9 cellular contexts compared by ENCODE assay signal in the genomic region with DNA sequence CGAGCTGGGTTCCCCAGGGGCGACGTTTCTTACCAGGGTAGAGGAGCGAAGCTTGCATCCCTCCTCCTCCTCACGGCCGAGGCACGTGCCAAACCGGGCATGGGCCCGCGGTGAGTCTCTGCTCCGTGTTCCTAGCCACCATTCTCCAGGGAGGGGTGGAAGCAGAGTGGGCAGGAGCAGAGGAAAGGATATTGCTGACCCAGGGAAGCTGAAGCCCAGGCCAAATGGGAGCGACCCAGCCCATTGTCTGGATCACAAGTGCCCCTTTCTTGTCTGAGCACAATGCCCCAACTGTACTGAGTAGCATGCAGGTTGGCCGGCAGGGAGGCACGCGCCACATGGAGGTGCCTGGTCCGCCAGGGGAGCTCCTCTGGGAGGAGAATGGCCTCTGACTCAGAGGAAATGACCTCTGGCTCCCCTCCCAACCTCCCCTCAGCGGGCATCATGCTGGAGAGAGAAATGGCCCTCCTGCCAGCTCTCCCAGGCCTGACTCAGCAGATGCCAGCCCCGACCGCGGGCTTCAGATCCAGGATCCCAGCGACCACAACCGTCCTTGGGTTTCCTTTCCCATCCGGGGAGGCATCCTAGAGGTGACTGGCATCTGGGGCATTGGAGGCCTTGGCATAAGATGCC. TPM values are rescaled to one million over a fixed set of nuclear protein-coding genes. Genes with fewer than 3 reads are reported as not detected.
DNase-seq lines count a peak whose midpoint lies in the region; ATAC-seq, FAIRE-seq and TF ChIP-seq lines count a peak whose summit lies in the region.
"Had no signal": no experiment of that assay in that cellular context is flagged by ENCODE, and none has a peak within 500 bp of the region (broad histone marks: within the 10 kb centered on the region; RNA-seq: fewer than 3 reads in every experiment).

No MANE protein-coding gene starts in this region.

- no peak overlapping the region for H3K27ac ChIP-seq in DND-41 (ENCODE audit: low read length)
- peak overlapping the region; percentile 73 for H3K27ac ChIP-seq in HUES64 (ENCODE audit: low read depth, low read length)

- H3K4me1 Mint-ChIP-seq in activated CD8-positive, alpha-beta T cell treated with anti-CD3 and anti-CD28 coated beads, Interleukin-2, amount 10 ng/mL, durations not matched to agents 7 days and 5 days (ENCODE audit: low read depth): peaks cover 43% of the 10 kb centered on the region

- no peaks in the 10 kb centered on the region for H3K79me2 ChIP-seq in DND-41 (ENCODE audit: insufficient read depth, low read length)

- H3K36me3 Mint-ChIP-seq in activated CD8-positive, alpha-beta T cell treated with anti-CD3 and anti-CD28 coated beads, Interleukin-2, amount 10 ng/mL, durations not matched to agents 7 days and 5 days (ENCODE audit: low read depth): peaks cover 6% of the 10 kb centered on the region

- H3K9ac ChIP-seq in DND-41 (ENCODE audit: low read depth, low read length) (no peak overlapping the region), HUES64 (ENCODE audit: low read depth, low read length) (peak overlapping the region; percentile 85)

- H3K4me3 ChIP-seq in DND-41 (ENCODE audit: low read depth in 1 of 2, low read length in 2 of 2) (peak overlapping the region in 1 of 2 experiments; percentile 13; a peak in 1 of 4 replicates), HUES64 (ENCODE audit: low read length) (peak overlapping the region; percentile 63)

- CTCF ChIA-PET in activated CD8-positive, alpha-beta T cell treated with anti-CD3 and anti-CD28 coated beads, Interleukin-2, amount 10 ng/mL, durations not matched to agents 7 days and 5 days (lab: Charles Lee): interaction anchor here (0.7 to 9.0 kb wide), 10 partner anchors 9 to 79 kb away, joined by 3 to 177 read pairs (median 6); no protein-coding TSS in a partner anchor

- peaks cover 70% of the 10 kb centered on the region for H4K20me1 ChIP-seq in DND-41 (ENCODE audit: insufficient read depth, low read length)

- no peak overlapping the region for H2AFZ ChIP-seq in DND-41 (ENCODE audit: low read depth, low read length)

- 9% methylated on average over 23 of the region's 23 CpGs for WGBS in HUES64

- H3K36me3 ChIP-seq in DND-41 (ENCODE audit: insufficient read depth, low read length) (peaks cover 2% of the 10 kb centered on the region; the same call in 1 of the 2 replicates), HUES64 (ENCODE audit: insufficient read depth, low read length) (no peaks in the 10 kb centered on the region)

- H3K27ac Mint-ChIP-seq in activated CD8-positive, alpha-beta T cell treated with anti-CD3 and anti-CD28 coated beads, Interleukin-2, amount 10 ng/mL, durations not matched to agents 7 days and 5 days: peak overlapping the region; percentile 52

- H3K4me1 ChIP-seq in DND-41 (ENCODE audit: insufficient read depth, low read length) (peaks cover 23% of the 10 kb centered on the region), HUES64 (ENCODE audit: insufficient read depth, low read length) (peaks cover 12% of the 10 kb centered on the region)

- ATAC-seq in DND-41 (ENCODE audit: insufficient read depth, low read depth) (no peak), omental fat pad (ENCODE audit: low FRiP score) (peak; percentile 81)
- ATAC-seq in activated CD8-positive, alpha-beta T cell treated with anti-CD3 and anti-CD28 coated beads, Interleukin-2, amount 10 ng/mL, durations not matched to agents 7 days and 5 days: no peak

- DNase-seq in DND-41 (no peak), frontal cortex (ENCODE audit: low spot score in 2 of 2) (peak; percentile 86 to 87), omental fat pad (ENCODE audit: low spot score) (no peak), T-helper 9 cell (no peak), NCI-H510A (lab: John Stamatoyannopoulos, UW) (no peak), SHP77 treated with DMSO at 0.1 percent for 48 hours (lab: John Stamatoyannopoulos, UW) (no peak)
- no peak for DNase-seq in activated CD8-positive, alpha-beta T cell treated with anti-CD3 and anti-CD28 coated beads, Interleukin-2, amount 10 ng/mL, durations not matched to agents 7 days and 5 days

- no peak for FAIRE-seq in frontal cortex (lab: Jason Lieb, UNC)

- POLR2A ChIA-PET in activated CD8-positive, alpha-beta T cell treated with anti-CD3 and anti-CD28 coated beads, Interleukin-2, amount 10 ng/mL, durations not matched to agents 7 days and 5 days (lab: Charles Lee): interaction anchor here (0.8 to 19.4 kb wide), 10 partner anchors 7 to 135 kb away, joined by 3 to 245 read pairs (median 6); a partner anchor contains a TSS

- no peaks in the 10 kb centered on the region for H3K9me3 ChIP-seq in DND-41 (ENCODE audit: insufficient read depth, low read length, severe bottlenecking)
- no peaks in the 10 kb centered on the region for H3K9me3 ChIP-seq in HUES64 (ENCODE audit: insufficient read depth, low read depth, low read length)

- peak overlapping the region; percentile 70 for H3K4me3 Mint-ChIP-seq in activated CD8-positive, alpha-beta T cell treated with anti-CD3 and anti-CD28 coated beads, Interleukin-2, amount 10 ng/mL, durations not matched to agents 7 days and 5 days

- peaks cover 6% of the 10 kb centered on the region for H3K27me3 Mint-ChIP-seq in activated CD8-positive, alpha-beta T cell treated with anti-CD3 and anti-CD28 coated beads, Interleukin-2, amount 10 ng/mL, durations not matched to agents 7 days and 5 days (ENCODE audit: low read depth)

- no peaks in the 10 kb centered on the region for H3K9me3 Mint-ChIP-seq in activated CD8-positive, alpha-beta T cell treated with anti-CD3 and anti-CD28 coated beads, Interleukin-2, amount 10 ng/mL, durations not matched to agents 7 days and 5 days (ENCODE audit: insufficient read depth)

- peaks cover 49% of the 10 kb centered on the region for H3K27me3 ChIP-seq in DND-41 (ENCODE audit: insufficient read depth, low read length, poor library complexity)
- peaks cover 5% of the 10 kb centered on the region for H3K27me3 ChIP-seq in HUES64 (ENCODE audit: insufficient read depth, low read length)

- peak overlapping the region; percentile 95; the same call in 1 of the 2 replicates for H3K4me2 ChIP-seq in DND-41 (ENCODE audit: insufficient read depth, low read length)

- TF ChIP-seq CTCF in DND-41 (IDR thresholded peaks at IDR 0.05; ENCODE audit: borderline replicate concordance, extremely low read depth, low read length, poor library complexity, severe bottlenecking) (no peak), omental fat pad (IDR thresholded peaks at IDR 0.05) (no peak)

RNA-seq across cellular contexts. Expression of a gene that starts 1.1 kb away (rescaled TPM):
- 5.5 TPM for polyA plus RNA-seq in HUES64 (2013, experiment 1 of 2)
- 7.7 TPM for polyA plus RNA-seq in HUES64 (2013, experiment 2 of 2)
- 10 to 100 TPM in 1 of 2 experiments, 1 to 10 TPM in 1; 9.8 to 11.6 TPM for total RNA-seq in activated CD8-positive, alpha-beta T cell treated with anti-CD3 and anti-CD28 coated beads, Interleukin-2, amount 10 ng/mL, durations not matched to agents 7 days and 5 days
- 12.2 TPM for total RNA-seq in frontal cortex
- 1 to 10 TPM in 3 of 4 donors, not detected in 1; 1.6 to 2.8 (median 2.1) TPM for total RNA-seq in omental fat pad

RNA-seq across cellular contexts. Expression of a gene that starts 21.3 kb away (rescaled TPM):
- polyA plus RNA-seq in HUES64 (2013, experiment 1 of 2): 25.2 TPM
- polyA plus RNA-seq in HUES64 (2013, experiment 2 of 2): 29.3 TPM
- 100 to 1,000 TPM; 206 to 213 TPM for total RNA-seq in activated CD8-positive, alpha-beta T cell treated with anti-CD3 and anti-CD28 coated beads, Interleukin-2, amount 10 ng/mL, durations not matched to agents 7 days and 5 days
- 25.7 TPM for total RNA-seq in frontal cortex
- total RNA-seq in omental fat pad: 10 to 100 TPM; 16.1 to 45.5 (median 27.2) TPM

RNA-seq across cellular contexts. Expression of a gene that starts 25.7 kb away (rescaled TPM):
- polyA plus RNA-seq in HUES64 (2013, experiment 1 of 2): 252 TPM
- 228 TPM for polyA plus RNA-seq in HUES64 (2013, experiment 2 of 2)
- total RNA-seq in activated CD8-positive, alpha-beta T cell treated with anti-CD3 and anti-CD28 coated beads, Interleukin-2, amount 10 ng/mL, durations not matched to agents 7 days and 5 days: 100 to 1,000 TPM in 1 of 2 experiments, 10 to 100 TPM in 1; 92.9 to 104 TPM
- total RNA-seq in frontal cortex: 187 TPM
- 10 to 100 TPM; 33.5 to 78.5 (median 38.3) TPM for total RNA-seq in omental fat pad

RNA-seq across cellular contexts. Expression of a gene that starts 38.4 kb away (rescaled TPM):
- 0.60 TPM for polyA plus RNA-seq in HUES64 (2013, experiment 1 of 2)
- polyA plus RNA-seq in HUES64 (2013, experiment 2 of 2): 1.4 TPM
- total RNA-seq in activated CD8-positive, alpha-beta T cell treated with anti-CD3 and anti-CD28 coated beads, Interleukin-2, amount 10 ng/mL, durations not matched to agents 7 days and 5 days: 1 to 10 TPM; 3.2 to 3.5 TPM
- total RNA-seq in frontal cortex: 2.4 TPM
- total RNA-seq in omental fat pad: 1 to 10 TPM in 1 of 4 donors, under 1 TPM in 3; 0.38 to 3.0 (median 0.63) TPM

RNA-seq across cellular contexts. Expression of a gene that starts 47.3 kb away (rescaled TPM):
- not detected for polyA plus RNA-seq in HUES64 (2013, experiment 1 of 2)
- polyA plus RNA-seq in HUES64 (2013, experiment 2 of 2): not detected
- total RNA-seq in activated CD8-positive, alpha-beta T cell treated with anti-CD3 and anti-CD28 coated beads, Interleukin-2, amount 10 ng/mL, durations not matched to agents 7 days and 5 days: not detected
- 0.82 TPM for total RNA-seq in frontal cortex
- not detected for total RNA-seq in omental fat pad
- total RNA-seq: dermis microvascular lymphatic vessel endothelial cell had no signal

Comparison
In these comparisons a context has a peak if more than half of its experiments do, and no peak if none do; other contexts are left out.
1. DNase-seq: peak in frontal cortex (2 of 2); none in DND-41 (single experiment), activated CD8-positive, alpha-beta T cell treated with anti-CD3 and anti-CD28 coated beads, Interleukin-2, amount 10 ng/mL, durations not matched to agents 7 days and 5 days (single experiment), omental fat pad (single experiment), T-helper 9 cell (single experiment), NCI-H510A (single experiment) and SHP77 treated with DMSO at 0.1 percent for 48 hours (single experiment).